ENCODE assay signal across 8 cellular contexts in genomic region chr6:35452186-35453090, GRCh38. TPM values are rescaled to one million over a fixed set of nuclear protein-coding genes. Genes with fewer than 3 reads are reported as not detected.
DNase-seq lines count a peak whose midpoint lies in the region; ATAC-seq and TF ChIP-seq lines count a peak whose summit lies in the region.

A gene with protein sequence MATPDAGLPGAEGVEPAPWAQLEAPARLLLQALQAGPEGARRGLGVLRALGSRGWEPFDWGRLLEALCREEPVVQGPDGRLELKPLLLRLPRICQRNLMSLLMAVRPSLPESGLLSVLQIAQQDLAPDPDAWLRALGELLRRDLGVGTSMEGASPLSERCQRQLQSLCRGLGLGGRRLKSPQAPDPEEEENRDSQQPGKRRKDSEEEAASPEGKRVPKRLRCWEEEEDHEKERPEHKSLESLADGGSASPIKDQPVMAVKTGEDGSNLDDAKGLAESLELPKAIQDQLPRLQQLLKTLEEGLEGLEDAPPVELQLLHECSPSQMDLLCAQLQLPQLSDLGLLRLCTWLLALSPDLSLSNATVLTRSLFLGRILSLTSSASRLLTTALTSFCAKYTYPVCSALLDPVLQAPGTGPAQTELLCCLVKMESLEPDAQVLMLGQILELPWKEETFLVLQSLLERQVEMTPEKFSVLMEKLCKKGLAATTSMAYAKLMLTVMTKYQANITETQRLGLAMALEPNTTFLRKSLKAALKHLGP (plus strand): TSS chr6:35452338. CDS start chr6:35452546, 208 bp downstream.

- H3K27ac ChIP-seq in left ventricle myocardium inferior (replicated peaks) (peak within 1 kb of the TSS; percentile 87), prostate gland (peak within 1 kb of the TSS; percentile 76 to 78)

- peak within 1 kb of the TSS; percentile 78 for H3K4me3 ChIP-seq in left ventricle myocardium inferior
- peak within 1 kb of the TSS; percentile 49 to 64 for H3K4me3 ChIP-seq in prostate gland

- peaks cover 41% of the 10 kb centered on the region for H3K4me1 ChIP-seq in left ventricle myocardium inferior
- no peaks in the 10 kb centered on the region for H3K4me1 ChIP-seq in prostate gland (replicated peaks)

- TF ChIP-seq POLR2A in prostate gland (IDR thresholded peaks at IDR 0.05) = peak; percentile 86

- no peaks in the 10 kb centered on the region for H3K9me3 ChIP-seq in T-helper 17 cell (ENCODE audit: control insufficient read depth, low read length, poor library complexity, severe bottlenecking)
- no peaks in the 10 kb centered on the region for H3K9me3 ChIP-seq in left ventricle myocardium inferior (replicated peaks)
- H3K9me3 ChIP-seq in prostate gland = no peaks in the 10 kb centered on the region

- H3K27me3 ChIP-seq in left ventricle myocardium inferior (ENCODE audit: low read depth) (no peaks in the 10 kb centered on the region), prostate gland (replicated peaks; ENCODE audit: insufficient read depth) (no peaks in the 10 kb centered on the region)

- TF ChIP-seq CTCF in left ventricle myocardium inferior (IDR thresholded peaks at IDR 0.05; ENCODE audit: borderline replicate concordance) (no peak), prostate gland (IDR thresholded peaks at IDR 0.05) (peak in 1 of 4 experiments; percentile 23)

- H3K27ac Mint-ChIP-seq in T-helper 17 cell = peak within 1 kb of the TSS; percentile 54

- 1% methylated on average over 57 of the region's 87 CpGs for WGBS in prostate gland

- peak within 1 kb of the TSS; percentile 84 for H3K4me3 Mint-ChIP-seq in T-helper 17 cell

- DNase-seq in NCI-H146 treated with DMSO at 0.1 percent for 48 hours (lab: John Stamatoyannopoulos, UW; ENCODE audit: unreplicated experiment) (peak; percentile 74), T-helper 17 cell (peak; percentile 67 to 86 (median 84)), amygdala (lab: John Stamatoyannopoulos, UW) (peak in 55 of 56 donors; percentile 50 to 95 (median 81)), left ventricle myocardium inferior (peak; percentile 95), prostate gland (ENCODE audit: low spot score) (peak; percentile 94), ureter (ENCODE audit: low spot score) (peak; percentile 96)

- H3K36me3 ChIP-seq in left ventricle myocardium inferior (peaks cover 7% of the 10 kb centered on the region), prostate gland (no peaks in the 10 kb centered on the region)

- peaks cover 29% of the 10 kb centered on the region for H3K4me1 Mint-ChIP-seq in T-helper 17 cell

- ATAC-seq in GM18502 (IDR thresholded peaks at IDR 0.05; ENCODE audit: poor library complexity, unreplicated experiment) (peak; percentile 85), HG02870 (IDR thresholded peaks at IDR 0.05; ENCODE audit: unreplicated experiment) (peak; percentile 85), T-helper 17 cell (peak; percentile 85)

- peaks cover 6% of the 10 kb centered on the region for H3K36me3 Mint-ChIP-seq in T-helper 17 cell (ENCODE audit: low read depth)

- intact Hi-C loops in left ventricle myocardium inferior (cut with micrococcal nuclease) = no loop called here
- intact Hi-C loops in prostate gland (cut with DNase I) = loop anchor here (2.0 to 5.0 kb wide), 2 partner anchors 16 to 160 kb away; partner anchors contain the start of gene RPL10A

- H3K27me3 Mint-ChIP-seq in T-helper 17 cell = no peaks in the 10 kb centered on the region

RNA-seq across cellular contexts. Expression of the gene that starts here (rescaled TPM):
- total RNA-seq in T-helper 17 cell = 1 to 10 TPM; 3.7 to 4.5 TPM
- 3.7 TPM for total RNA-seq in left ventricle myocardium inferior
- 10 to 100 TPM in 1 of 2 donors, 1 to 10 TPM in 1; 7.5 to 14.0 TPM for total RNA-seq in prostate gland
- 5.5 TPM for total RNA-seq in ureter

Comparison
In these comparisons a context has a peak if more than half of its experiments do, and no peak if none do; other contexts are left out.
1. Peak in every context shown above with its lines: DNase-seq, ATAC-seq, H3K4me3 ChIP-seq and H3K27ac ChIP-seq.